1 cellular context compared by ENCODE assay signal in genomic region chr2:36572054-36572751, GRCh38.
TF ChIP-seq lines count a peak whose summit lies in the region.

No MANE protein-coding gene starts in this region.

TF ChIP-seq in IMR-90, 13 proteins besides CTCF, POLR2A, EP300 and RAD21:
- TF ChIP-seq MXI1 (IDR thresholded peaks at IDR 0.05; ENCODE audit: borderline replicate concordance, low read depth, low read length) (no peak), FOS (IDR thresholded peaks at IDR 0.05; ENCODE audit: low read depth, low read length) (no peak), ELK1 (IDR thresholded peaks at IDR 0.05; ENCODE audit: borderline replicate concordance, low read depth, low read length) (no peak), BHLHE40 (IDR thresholded peaks at IDR 0.05; ENCODE audit: low read depth, low read length) (no peak)
TF ChIP-seq in IMR-90: peak in this region for 0.
